Comparison of ENCODE assay signal across 35 cellular contexts in genomic region chr2:126952216-126952615, GRCh38. TPM values are rescaled to one million over a fixed set of nuclear protein-coding genes. Genes with fewer than 3 reads are reported as not detected.
"Had no signal": no experiment of that assay in that cellular context is flagged by ENCODE, and none has a peak within 500 bp of the region (broad histone marks: within the 10 kb centered on the region; RNA-seq: fewer than 3 reads in every experiment).

No MANE protein-coding gene starts in this region.

- H3K27me3 ChIP-seq: ascending aorta, breast epithelium, esophagus muscularis mucosa had no signal

- H3K36me3 ChIP-seq: ascending aorta, breast epithelium, esophagus muscularis mucosa, gastrocnemius medialis, heart right ventricle had no signal

- DNase-seq: activated CD4-positive, alpha-beta memory T cell treated with anti-CD3 and anti-CD28 coated beads for 36 hours; activated CD4-positive, alpha-beta T cell treated with anti-CD3 and anti-CD28 coated beads for 36 hours; activated CD4-positive, alpha-beta T cell treated with anti-CD3 and anti-CD28 coated beads, Interleukin-2, amount 10 ng/mL, durations not matched to agents 24 days and 14 days; activated CD4-positive, CD25-positive, alpha-beta regulatory T cell; activated CD4-positive, CD25-positive, alpha-beta regulatory T cell treated with anti-CD3 and anti-CD28 coated beads, Interleukin-2, amount 50 U/mL, for 72 hours; activated CD8-positive, alpha-beta memory T cell treated with anti-CD3 and anti-CD28 coated beads, Interleukin-2, amount 10 ng/mL, durations not matched to agents 7 days and 5 days; activated CD8-positive, alpha-beta memory T cell treated with anti-CD3 and anti-CD28 coated beads, Interleukin-2, amount 50 U/mL, for 4 hours; activated CD8-positive, alpha-beta T cell treated with anti-CD3 and anti-CD28 coated beads, Interleukin-2, amount 10 ng/mL, durations not matched to agents 7 days and 5 days; activated effector memory CD4-positive, alpha-beta T cell treated with anti-CD3 and anti-CD28 coated beads, Interleukin-2, amount 50 U/mL, for 16 hours; activated naive CD4-positive, alpha-beta T cell; activated naive CD4-positive, alpha-beta T cell treated with anti-CD3 and anti-CD28 coated beads, Interleukin-2, amount 10 ng/mL, durations not matched to agents 7 days and 5 days; activated naive CD8-positive, alpha-beta T cell treated with anti-CD3 and anti-CD28 coated beads, Interleukin-2, amount 10 ng/mL, durations not matched to agents 7 days and 5 days; activated T-cell treated with anti-CD3 and anti-CD28 coated beads, Interleukin-2, amount 50 U/mL, for 1 hour; activated T-cell treated with anti-CD3 and anti-CD28 coated beads, Interleukin-2, amount 50 U/mL, for 48 hours; dorsolateral prefrontal cortex; effector memory CD4-positive, alpha-beta T cell; endodermal cell; erythroblast; foreskin fibroblast; gastrocnemius medialis; heart right ventricle; T-helper 2 cell had no signal

- ATAC-seq: activated CD4-positive, alpha-beta T cell treated with anti-CD3 and anti-CD28 coated beads for 36 hours; activated CD8-positive, alpha-beta memory T cell treated with anti-CD3 and anti-CD28 coated beads, Interleukin-2, amount 10 ng/mL, durations not matched to agents 7 days and 5 days; activated CD8-positive, alpha-beta T cell treated with anti-CD3 and anti-CD28 coated beads, Interleukin-2, amount 10 ng/mL, durations not matched to agents 7 days and 5 days; activated naive CD4-positive, alpha-beta T cell treated with anti-CD3 and anti-CD28 coated beads, Interleukin-2, amount 50 U/mL, for 72 hours; gastrocnemius medialis; heart right ventricle had no signal

- H3K4me3 ChIP-seq: ascending aorta, breast epithelium, coronary artery, dorsolateral prefrontal cortex, esophagus muscularis mucosa, gastrocnemius medialis, heart right ventricle had no signal

RNA-seq across cellular contexts. Expression of gene TEX51, which starts 53.5 kb away (rescaled TPM):
- total RNA-seq: activated CD4-positive, alpha-beta memory T cell treated with anti-CD3 and anti-CD28 coated beads for 36 hours; activated CD4-positive, alpha-beta T cell treated with anti-CD3 and anti-CD28 coated beads for 36 hours; activated CD4-positive, alpha-beta T cell treated with anti-CD3 and anti-CD28 coated beads, Interleukin-2, amount 10 ng/mL, durations not matched to agents 24 days and 14 days; activated CD8-positive, alpha-beta memory T cell treated with anti-CD3 and anti-CD28 coated beads for 36 hours; activated CD8-positive, alpha-beta memory T cell treated with anti-CD3 and anti-CD28 coated beads, Interleukin-2, amount 10 ng/mL, durations not matched to agents 7 days and 5 days; activated CD8-positive, alpha-beta T cell treated with anti-CD3 and anti-CD28 coated beads, Interleukin-2, amount 10 ng/mL, durations not matched to agents 7 days and 5 days; activated naive CD4-positive, alpha-beta T cell treated with anti-CD3 and anti-CD28 coated beads, Interleukin-2, amount 50 U/mL, for 72 hours; activated naive CD8-positive, alpha-beta T cell treated with anti-CD3 and anti-CD28 coated beads, Interleukin-2, amount 10 ng/mL, durations not matched to agents 7 days and 5 days; activated T-helper 1 cell treated with anti-CD3 and anti-CD28 coated beads, Interleukin-12 subunit alpha, Interleukin-12 subunit beta, Interleukin-2, Interleukin-4 antibody, amounts not matched to agents 30 ng/mL and 10 ng/mL and 1 ng/mL, durations not matched to agents 14 hours and 24 hours and 36 hours; activated T-helper 2 cell treated with anti-CD3 and anti-CD28 coated beads, Interferon-gamma antibody, Interleukin-2, Interleukin-4, amounts not matched to agents 10 μg/mL and 5 μg/mL and 100 μg/mL, durations not matched to agents 14 hours and 24 hours and 36 hours; ascending aorta; breast epithelium; cardiac septum; cerebellum; dorsolateral prefrontal cortex; endodermal cell; esophagus muscularis mucosa; fibroblast of lung; gastrocnemius medialis; glomerular endothelial cell; heart right ventricle; T-helper 1 cell treated with Interleukin-12 subunit alpha and Interleukin-12 subunit beta and Interleukin-4 antibody, amounts not matched to agents 30 ng/mL and 1 ng/mL, for 36 hours had no signal
